In genomic region chr2:160053946-160054345, GRCh38 we compare ENCODE assay signal across 34 cellular contexts.
"Had no signal": no experiment of that assay in that cellular context is flagged by ENCODE, and none has a peak within 500 bp of the region (broad histone marks: within the 10 kb centered on the region; RNA-seq: fewer than 3 reads in every experiment).

No MANE protein-coding gene starts in this region.

- DNase-seq: Karpas-422, Kasumi-1, MG63, MM.1S, MV-4-11, NCI-H1048, NCI-H1092, NCI-H1092 treated with DMSO at 0.1 percent for 48 hours, NCI-H1105, NCI-H1105 treated with DMSO at 0.1 percent for 48 hours, NCI-H1417, NCI-H1417 treated with DMSO at 0.1 percent for 48 hours, NCI-H1436, NCI-H1436 treated with DMSO at 0.1 percent for 48 hours, NCI-H146, NCI-H1694, NCI-H1694 treated with DMSO at 0.1 percent for 48 hours, NCI-H187, NCI-H187 treated with DMSO at 0.1 percent for 48 hours, NCI-H1930, NCI-H2029, NCI-H2029 treated with DMSO at 0.1 percent for 48 hours, NCI-H2081, NCI-H2081 treated with DMSO at 0.1 percent for 48 hours, NCI-H2107, NCI-H2171, NCI-H2171 treated with DMSO at 0.1 percent for 48 hours, NCI-H2227 treated with DMSO at 0.1 percent for 48 hours, NCI-H226, NCI-H345, NCI-H446, NCI-H446 treated with DMSO at 0.1 percent for 48 hours, NCI-H510A had no signal

- H3K9ac ChIP-seq: KMS-11 had no signal

- H3K4me2 ChIP-seq: KMS-11 had no signal

- H3K27ac ChIP-seq: KMS-11 had no signal

- H3K9me3 ChIP-seq: MG63 had no signal

- H3K27me3 ChIP-seq: MG63 had no signal

- H3K36me3 ChIP-seq: MG63 had no signal

- H3K4me3 ChIP-seq: MG63 had no signal
